ENCODE assay signal across 12 cellular contexts in the genomic region with DNA sequence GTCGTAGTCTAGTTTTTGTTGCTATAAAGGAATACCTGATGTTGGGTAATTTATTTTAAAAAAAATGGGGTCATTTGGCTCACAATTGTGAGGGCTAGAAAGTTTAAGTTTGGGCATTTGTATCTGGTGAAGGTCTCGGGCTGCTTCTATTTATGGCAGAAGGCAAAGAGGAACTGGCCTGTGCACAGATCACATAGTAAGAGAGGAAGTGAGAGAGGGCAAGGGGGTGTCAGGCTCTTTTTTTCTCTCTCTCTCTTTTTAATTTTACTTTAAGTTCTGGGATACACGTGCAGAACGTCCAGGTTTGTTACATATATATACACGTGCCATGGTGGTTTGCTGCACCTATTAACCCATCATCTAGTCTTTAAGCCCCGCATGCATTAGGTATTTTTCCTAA.
A peak's percentile ranks its signal among the peaks of the same experiment; 100 is the strongest.
DNase-seq lines count a peak whose midpoint lies in the region; ATAC-seq and TF ChIP-seq lines count a peak whose summit lies in the region.
"Had no signal": no experiment of that assay in that cellular context is flagged by ENCODE, and none has a peak within 500 bp of the region (broad histone marks: within the 10 kb centered on the region; RNA-seq: fewer than 3 reads in every experiment).

No MANE protein-coding gene starts in this region.

- H3F3A ChIP-seq in smooth muscle cell (ENCODE audit: low read depth): no peaks in the 10 kb centered on the region

- peaks cover 2% of the 10 kb centered on the region for H3K9me3 Mint-ChIP-seq in CD4-positive, alpha-beta T cell
- H3K9me3 Mint-ChIP-seq: central memory CD8-positive, alpha-beta T cell had no signal

- H4K20me1 ChIP-seq in smooth muscle cell (ENCODE audit: low read depth): no peaks in the 10 kb centered on the region

- H3K4me3 ChIP-seq in smooth muscle cell: no peak overlapping the region

- ATAC-seq in CD4-positive, alpha-beta T cell (ENCODE audit: poor library complexity): no peak
- ATAC-seq in GM19397 (IDR thresholded peaks at IDR 0.05; ENCODE audit: unreplicated experiment) (peak; percentile 77), HG03064 (IDR thresholded peaks at IDR 0.05; ENCODE audit: low read depth, unreplicated experiment) (peak; percentile 75)
- ATAC-seq: natural killer cell had no signal

- POLR2A ChIA-PET in CD4-positive, alpha-beta T cell (lab: Charles Lee): no interaction called here

- no peak overlapping the region for H3K4me2 ChIP-seq in smooth muscle cell

- peaks cover 12% of the 10 kb centered on the region for H3K36me3 Mint-ChIP-seq in CD4-positive, alpha-beta T cell (ENCODE audit: low read depth)
- H3K36me3 Mint-ChIP-seq: natural killer cell had no signal

- no peaks in the 10 kb centered on the region for H3K9me3 ChIP-seq in CD4-positive, alpha-beta T cell (ENCODE audit: control insufficient read depth, low read length)
- H3K9me3 ChIP-seq in smooth muscle cell (replicated peaks; ENCODE audit: low read depth): no peaks in the 10 kb centered on the region

- no peak for DNase-seq in CD4-positive, alpha-beta T cell
- peak; percentile 72 for DNase-seq in NOMO-1 treated with dmso at 0.1 percent for 144 hours (lab: John Stamatoyannopoulos, UW; ENCODE audit: unreplicated experiment)
- no peak for DNase-seq in superior temporal gyrus (ENCODE audit: extremely low spot score)
- DNase-seq in smooth muscle cell (lab: John Stamatoyannopoulos, UW; ENCODE audit: unreplicated experiment): no peak
- no peak for DNase-seq in HPDE6-E6E7 (ENCODE audit: extremely low spot score)
- no peak for DNase-seq in LoVo (ENCODE audit: low spot score)
- DNase-seq: glutamatergic neuron; natural killer cell; stimulated activated CD4-positive, alpha-beta T cell treated with anti-CD3 and anti-CD28 coated beads, Interleukin-4, amount 100 ng/mL, for 4 hours had no signal

- no peaks in the 10 kb centered on the region for H3K4me1 ChIP-seq in smooth muscle cell (ENCODE audit: low read depth)

- 91% methylated on average over 6 of the region's 6 CpGs for WGBS in smooth muscle cell (ENCODE audit: low lambda C conversion rate)

- TF ChIP-seq CTCF in CD4-positive, alpha-beta T cell (IDR thresholded peaks at IDR 0.05): no peak
- no peak for TF ChIP-seq CTCF in smooth muscle cell (IDR thresholded peaks at IDR 0.05; ENCODE audit: borderline replicate concordance, insufficient read depth, poor library complexity, severe bottlenecking)

- CTCF ChIA-PET in CD4-positive, alpha-beta T cell (lab: Charles Lee): no interaction called here

- intact Hi-C loops in CD4-positive, alpha-beta T cell (cut with DNase I, micrococcal nuclease): no loop called here

- H3K79me2 ChIP-seq in smooth muscle cell (ENCODE audit: low read depth): no peaks in the 10 kb centered on the region

- H3K27ac Mint-ChIP-seq in CD4-positive, alpha-beta T cell: peak overlapping the region; percentile 51
- H3K27ac Mint-ChIP-seq: natural killer cell had no signal

- no peaks in the 10 kb centered on the region for H3K27me3 ChIP-seq in CD4-positive, alpha-beta T cell (ENCODE audit: control insufficient read depth, insufficient read depth, low read length)
- peaks cover 21% of the 10 kb centered on the region for H3K27me3 ChIP-seq in smooth muscle cell (ENCODE audit: low read depth)

- H3K36me3 ChIP-seq in smooth muscle cell (ENCODE audit: low read depth): no peaks in the 10 kb centered on the region

- peaks cover 43% of the 10 kb centered on the region for H3K4me1 Mint-ChIP-seq in CD4-positive, alpha-beta T cell (ENCODE audit: low read depth)
- H3K4me1 Mint-ChIP-seq: central memory CD8-positive, alpha-beta T cell had no signal

- no peak overlapping the region for H3K9ac ChIP-seq in smooth muscle cell (ENCODE audit: low read depth)

- no peak overlapping the region for H3K27ac ChIP-seq in CD4-positive, alpha-beta T cell (ENCODE audit: low read depth, low read length)
- H3K27ac ChIP-seq in smooth muscle cell (ENCODE audit: low read depth): no peak overlapping the region

- peaks cover 27% of the 10 kb centered on the region for H3K27me3 Mint-ChIP-seq in CD4-positive, alpha-beta T cell

- no peak overlapping the region for H2AFZ ChIP-seq in smooth muscle cell (ENCODE audit: low read depth)

- H3K4me3 Mint-ChIP-seq in CD4-positive, alpha-beta T cell: no peak overlapping the region
- H3K4me3 Mint-ChIP-seq: central memory CD8-positive, alpha-beta T cell; natural killer cell had no signal
